8 cellular contexts compared by ENCODE assay signal in the genomic region with DNA sequence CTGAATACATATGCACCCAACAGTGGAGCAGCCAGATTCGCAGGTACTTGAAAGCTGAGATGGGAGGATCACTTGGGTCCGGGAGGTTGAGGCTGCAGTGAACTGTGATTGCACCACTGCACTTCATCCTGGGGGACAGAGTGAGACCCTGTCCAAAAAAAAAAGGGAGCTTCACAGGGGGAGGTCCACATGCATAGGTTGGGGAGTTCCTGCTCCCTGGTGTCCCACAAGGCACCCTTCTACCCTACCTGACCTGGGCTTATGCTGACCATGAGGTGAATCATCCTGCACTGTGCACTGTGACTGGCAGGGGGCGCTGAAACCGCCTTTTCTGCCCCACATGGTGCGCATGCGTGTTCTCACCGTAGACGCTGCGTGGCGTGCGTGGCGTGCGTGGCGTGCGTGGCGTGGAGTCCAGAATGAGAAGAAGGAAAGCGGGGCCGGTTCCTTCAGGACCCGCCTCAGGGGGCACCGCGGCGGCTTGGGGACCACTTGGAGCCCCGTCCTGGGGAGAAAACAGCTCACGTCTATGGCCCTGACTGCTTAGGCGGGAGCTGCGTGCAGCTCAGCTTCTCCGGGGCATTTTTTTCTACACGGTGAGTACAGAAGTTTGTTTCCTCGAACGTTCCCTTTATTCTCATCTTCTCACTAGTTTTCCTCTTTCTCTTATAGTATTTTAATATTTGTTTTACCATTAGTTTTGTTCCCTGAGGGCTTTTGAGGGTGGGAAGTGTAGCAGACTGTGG.
DNase-seq lines count a peak whose midpoint lies in the region; ATAC-seq and TF ChIP-seq lines count a peak whose summit lies in the region.

No MANE protein-coding gene starts in this region.

- TF ChIP-seq CTCF in GM10248 (IDR thresholded peaks at IDR 0.05; ENCODE audit: control extremely low read depth, extremely low read depth, low read depth, missing control alignments) (peak; percentile 99), HFF-Myc (IDR thresholded peaks at IDR 0.05; ENCODE audit: low read depth, low read length, missing control alignments) (peak; percentile 90), heart right ventricle (IDR thresholded peaks at IDR 0.05) (peak; percentile 86 to 99 (median 94)), progenitor cell of endocrine pancreas (IDR thresholded peaks at IDR 0.05; ENCODE audit: unreplicated experiment) (peak; percentile 91)

- no peaks in the 10 kb centered on the region for H3K9me3 ChIP-seq in adipocyte (ENCODE audit: control insufficient read depth, low read length)
- no peaks in the 10 kb centered on the region for H3K9me3 ChIP-seq in heart right ventricle

- WGBS in heart right ventricle, 2 donors: 4 to 5% methylated on average over 30 of the region's 30 CpGs

- DNase-seq in GM10248 (ENCODE audit: extremely low spot score): peak; percentile 95
- peak; percentile 75 for DNase-seq in HFF-Myc (ENCODE audit: extremely low read depth, low read depth)
- peak; percentile 88 for DNase-seq in NCI-H1092 (lab: John Stamatoyannopoulos, UW)
- peak; percentile 54 for DNase-seq in SW480 (ENCODE audit: low spot score)
- peak; percentile 95 for DNase-seq in adipocyte (ENCODE audit: low read depth)
- DNase-seq in heart right ventricle: peak; percentile 89 to 95
- peak; percentile 86 for DNase-seq in progenitor cell of endocrine pancreas (ENCODE audit: low spot score, unreplicated experiment)
- DNase-seq in ureter (ENCODE audit: low spot score): peak; percentile 91

- H3K27me3 Mint-ChIP-seq in progenitor cell of endocrine pancreas: no peaks in the 10 kb centered on the region

- intact Hi-C loops in heart right ventricle (cut with DNase I): loop anchor here in 2 of 10 donors (5.0 kb wide), 2 partner anchors 46 to 86 kb away; no protein-coding TSS in a partner anchor

- H3K36me3 Mint-ChIP-seq in progenitor cell of endocrine pancreas (ENCODE audit: insufficient read depth): no peaks in the 10 kb centered on the region

- H3K36me3 ChIP-seq in adipocyte (ENCODE audit: control insufficient read depth, insufficient read depth, low read length, severe bottlenecking) (no peaks in the 10 kb centered on the region), heart right ventricle (peaks cover 0 to 12% (median 0%) of the 10 kb centered on the region in 9 donors)

- no peaks in the 10 kb centered on the region for H3K9me3 Mint-ChIP-seq in progenitor cell of endocrine pancreas (ENCODE audit: low read depth)

- ATAC-seq in heart right ventricle: peak; percentile 95 to 97 (median 97)

- peaks cover 21% of the 10 kb centered on the region for H3K4me1 Mint-ChIP-seq in progenitor cell of endocrine pancreas (ENCODE audit: low read depth)

- H3K27ac Mint-ChIP-seq in progenitor cell of endocrine pancreas: peak overlapping the region; percentile 91

- POLR2A ChIA-PET in GM10248 (lab: Yijun Ruan, JAX): no interaction called here

- H3K9ac ChIP-seq in adipocyte (ENCODE audit: low read length): peak overlapping the region; percentile 95

- peak overlapping the region in 9 of 10 donors; percentile 52 to 92 (median 84) for H3K27ac ChIP-seq in heart right ventricle

- H3K4me1 ChIP-seq in adipocyte (ENCODE audit: control insufficient read depth, insufficient read depth, low read length) (peaks cover 27% of the 10 kb centered on the region), heart right ventricle (peaks cover 0 to 48% (median 26%) of the 10 kb centered on the region in 9 donors)

- H3K27me3 ChIP-seq in adipocyte (replicated peaks; ENCODE audit: control insufficient read depth, insufficient read depth, low read length): no peaks in the 10 kb centered on the region
- H3K27me3 ChIP-seq in heart right ventricle: no peaks in the 10 kb centered on the region

- peak overlapping the region; percentile 89 for H3K4me3 Mint-ChIP-seq in progenitor cell of endocrine pancreas (ENCODE audit: low read depth)

- CTCF ChIA-PET in GM10248 (lab: Yijun Ruan, JAX): interaction anchor here (0.6 to 2.5 kb wide), 28 partner anchors 10 to 343 kb away, joined by 3 to 12 read pairs (median 4); no protein-coding TSS in a partner anchor

- H3K4me3 ChIP-seq in HFF-Myc (replicated peaks; ENCODE audit: low read depth, low read length) (peak overlapping the region; percentile 89), adipocyte (ENCODE audit: low read length) (peak overlapping the region; percentile 93), heart right ventricle (peak overlapping the region; percentile 44 to 90 (median 82))

Comparison
In these comparisons a context has a peak if more than half of its experiments do, and no peak if none do; other contexts are left out.
1. Peak in every context shown above with its lines: DNase-seq, ATAC-seq, H3K4me3 ChIP-seq and H3K27ac ChIP-seq.